In genomic region chr5:188488-189481, GRCh38 we compare ENCODE assay signal across 8 cellular contexts. TPM values are rescaled to one million over a fixed set of nuclear protein-coding genes. Genes with fewer than 3 reads are reported as not detected.
DNase-seq lines count a peak whose midpoint lies in the region; ATAC-seq and TF ChIP-seq lines count a peak whose summit lies in the region.

No MANE protein-coding gene starts in this region.

- H3K4me1 ChIP-seq in mammary epithelial cell (ENCODE audit: insufficient read depth, low read length) = peaks cover 5% of the 10 kb centered on the region

- H3K27me3 Mint-ChIP-seq in WTC11 (ENCODE audit: low read depth) = no peaks in the 10 kb centered on the region; the same call in 1 of the 2 replicates

- H2AFZ ChIP-seq in mammary epithelial cell (ENCODE audit: low read depth, low read length) = peak overlapping the region; percentile 24

- peaks cover 8% of the 10 kb centered on the region for H3K4me1 Mint-ChIP-seq in WTC11

- no peaks in the 10 kb centered on the region for H4K20me1 ChIP-seq in mammary epithelial cell (ENCODE audit: insufficient read depth, low read length)

- H3K9ac ChIP-seq in mammary epithelial cell (ENCODE audit: insufficient read depth, low read length) = no peak overlapping the region

- DNase-seq in AG08395 (ENCODE audit: low spot score) (peak; percentile 95), NCI-H2171 treated with DMSO at 0.1 percent for 48 hours (lab: John Stamatoyannopoulos, UW) (peak; percentile 89), WTC11 (ENCODE audit: low spot score) (peak; percentile 94), mammary epithelial cell (peak; percentile 70), iris pigment epithelial cell (ENCODE audit: low read depth) (peak; percentile 76)
- DNase-seq in stimulated activated CD4-positive, alpha-beta T cell treated with anti-CD3 and anti-CD28 coated beads, Interleukin-12 subunit alpha, Interleukin-12 subunit beta, amount 100 ng/mL, for 48 hours (ENCODE audit: low read depth in 2 of 3, low spot score in 1 of 3) = peak; percentile 82 to 92 (median 83)

- CTCF ChIA-PET in WTC11 (lab: Charles Lee) (interaction anchor here (0.5 to 2.2 kb wide), 41 partner anchors 9 to 335 kb away, joined by 3 to 47 read pairs (median 4); partner anchors contain the start of genes CCDC127, PDCD6, PLEKHG4B and SDHA), mammary epithelial cell (lab: Charles Lee; ENCODE audit: low non-redundant PET) (interaction anchor here (0.5 to 0.6 kb wide), 4 partner anchors 29 to 424 kb away, joined by 3 to 5 read pairs (median 4); partner anchors contain the start of genes CCDC127, PDCD6 and SDHA)

- 21% methylated on average over 24 of the region's 37 CpGs for WGBS in mammary epithelial cell (ENCODE audit: low coverage, missing lambda C conversion rate)

- no peaks in the 10 kb centered on the region for H3K9me3 ChIP-seq in mammary epithelial cell (replicated peaks; ENCODE audit: insufficient read depth, low read length)

- in situ Hi-C loops in mammary epithelial cell (cut with MboI; ENCODE audit: low sequenced_read_pairs in 2 of 2) = no loop called here

- peaks cover 6% of the 10 kb centered on the region for H3K27me3 ChIP-seq in mammary epithelial cell (ENCODE audit: insufficient read depth, low read length)

- no peaks in the 10 kb centered on the region for H3K9me3 Mint-ChIP-seq in WTC11

- no peaks in the 10 kb centered on the region for H3K36me3 ChIP-seq in mammary epithelial cell (ENCODE audit: insufficient read depth, low read length)

- H3K79me2 ChIP-seq in mammary epithelial cell (ENCODE audit: insufficient read depth, low read length) = no peaks in the 10 kb centered on the region

- ATAC-seq in GM18861 (IDR thresholded peaks at IDR 0.05; ENCODE audit: unreplicated experiment) = peak; percentile 89
- peak; percentile 78 for ATAC-seq in HG03066 (IDR thresholded peaks at IDR 0.05; ENCODE audit: low read depth, unreplicated experiment)
- peak; percentile 91 for ATAC-seq in WTC11

- intact Hi-C loops in mammary epithelial cell (cut with micrococcal nuclease) = loop anchor here (1.0 to 2.0 kb wide), 3 partner anchors 30 to 248 kb away; partner anchors contain the start of genes AHRR, CCDC127 and SDHA

- H3K27ac ChIP-seq in mammary epithelial cell (ENCODE audit: insufficient read depth, low read depth, low read length) = no peak overlapping the region

- peak overlapping the region; percentile 64 for H3K4me2 ChIP-seq in mammary epithelial cell (ENCODE audit: insufficient read depth, low read depth, low read length)

- dilution Hi-C loops in mammary epithelial cell (cut with HindIII; ENCODE audit: low sequenced_read_pairs) = no loop called here

- POLR2A ChIA-PET in WTC11 (lab: Charles Lee) = interaction anchor here (0.9 kb wide), 1 partner anchor 30 kb away, joined by 5 read pairs; the partner anchor contains the start of genes CCDC127 and SDHA

- H3K4me3 ChIP-seq in mammary epithelial cell (replicated peaks in 1 of 3; ENCODE audit: insufficient read depth in 1 of 3, low read depth in 2 of 3, low read length in 3 of 3) = peak overlapping the region in 1 of 3 experiments; percentile 2

- no peak overlapping the region for H3K27ac Mint-ChIP-seq in WTC11

- TF ChIP-seq CTCF in WTC11 (IDR thresholded peaks at IDR 0.05) (peak; percentile 87), mammary epithelial cell (conservative IDR thresholded peaks at IDR 0.05 in 1 of 2, IDR thresholded peaks at IDR 0.05 in 1 of 2; ENCODE audit: extremely low read depth in 1 of 2, insufficient read depth in 1 of 2, low read depth in 1 of 2, low read length in 2 of 2) (peak; percentile 84 to 97)

- H3K36me3 Mint-ChIP-seq in WTC11 = no peaks in the 10 kb centered on the region

- no TSS peak for BruUV-seq in mammary epithelial cell (replicated peaks; lab: Mats Ljungman, UMichigan)

- H3K4me3 Mint-ChIP-seq in WTC11 = no peak overlapping the region

TF ChIP-seq in WTC11, 78 proteins besides CTCF, POLR2A, EP300 and RAD21:
- TF ChIP-seq ZBTB21 (CRISPR knock-in tag; IDR thresholded peaks at IDR 0.05; ENCODE audit: borderline replicate concordance) (peak; percentile 35; the same call in 1 of the 2 replicates), USF2 (CRISPR knock-in tag; IDR thresholded peaks at IDR 0.05) (peak; percentile 24; the same call in 1 of the 2 replicates), FOXP1 (CRISPR knock-in tag; IDR thresholded peaks at IDR 0.05; ENCODE audit: borderline replicate concordance) (peak; percentile 49; the same call in 1 of the 2 replicates), MAX (CRISPR knock-in tag; IDR thresholded peaks at IDR 0.05) (0 out of 2 replicates have a peak, but pooled peaks have one; percentile 45), SP1 (CRISPR knock-in tag; conservative IDR thresholded peaks at IDR 0.05) (peak; percentile 74), FOXK1 (CRISPR knock-in tag; IDR thresholded peaks at IDR 0.05) (peak; percentile 59; the same call in 1 of the 2 replicates), JUN (CRISPR knock-in tag; IDR thresholded peaks at IDR 0.05) (no peak), NR2C2 (CRISPR knock-in tag; IDR thresholded peaks at IDR 0.05) (no peak)
- TF ChIP-seq, protein P1, sequence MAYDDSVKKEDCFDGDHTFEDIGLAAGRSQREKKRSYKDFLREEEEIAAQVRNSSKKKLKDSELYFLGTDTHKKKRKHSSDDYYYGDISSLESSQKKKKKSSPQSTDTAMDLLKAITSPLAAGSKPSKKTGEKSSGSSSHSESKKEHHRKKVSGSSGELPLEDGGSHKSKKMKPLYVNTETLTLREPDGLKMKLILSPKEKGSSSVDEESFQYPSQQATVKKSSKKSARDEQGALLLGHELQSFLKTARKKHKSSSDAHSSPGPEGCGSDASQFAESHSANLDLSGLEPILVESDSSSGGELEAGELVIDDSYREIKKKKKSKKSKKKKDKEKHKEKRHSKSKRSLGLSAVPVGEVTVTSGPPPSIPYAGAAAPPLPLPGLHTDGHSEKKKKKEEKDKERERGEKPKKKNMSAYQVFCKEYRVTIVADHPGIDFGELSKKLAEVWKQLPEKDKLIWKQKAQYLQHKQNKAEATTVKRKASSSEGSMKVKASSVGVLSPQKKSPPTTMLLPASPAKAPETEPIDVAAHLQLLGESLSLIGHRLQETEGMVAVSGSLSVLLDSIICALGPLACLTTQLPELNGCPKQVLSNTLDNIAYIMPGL (CRISPR knock-in tag; IDR thresholded peaks at IDR 0.05) = 0 out of 2 replicates have a peak, but pooled peaks have one; percentile 50

RNA-seq across cellular contexts. Expression of gene LRRC14B, which starts 2.5 kb away (rescaled TPM):
- 0.11 TPM in 1 of 3 replicates, not detected in the others for total RNA-seq in WTC11 (2021)
- total RNA-seq in mammary epithelial cell = not detected
- polyA plus RNA-seq in mammary epithelial cell = not detected
- polyA minus RNA-seq in mammary epithelial cell = not detected

RNA-seq across cellular contexts. Expression of gene CCDC127, which starts 29.2 kb away (rescaled TPM):
- total RNA-seq in WTC11 (2021) (5.3 to 8.4 TPM (median 6.3 TPM) in 3 replicates), mammary epithelial cell (1 to 10 TPM; 4.5 to 7.4 TPM)
- polyA plus RNA-seq in mammary epithelial cell = 3.1 TPM
- polyA minus RNA-seq in mammary epithelial cell = 1.8 TPM

RNA-seq across cellular contexts. Expression of gene SDHA, which starts 29.3 kb away (rescaled TPM):
- total RNA-seq in WTC11 (2021) (135 to 145 TPM (median 137 TPM) in 3 replicates), mammary epithelial cell (100 to 1,000 TPM in 1 of 2 donors, 10 to 100 TPM in 1; 73.8 to 197 TPM)
- polyA plus RNA-seq in mammary epithelial cell = 128 TPM
- polyA minus RNA-seq in mammary epithelial cell = 231 TPM
